In genomic region chr1:113255038-113255727, GRCh38 we compare ENCODE assay signal across 16 cellular contexts.
DNase-seq lines count a peak whose midpoint lies in the region; ATAC-seq and TF ChIP-seq lines count a peak whose summit lies in the region.
"Had no signal": no experiment of that assay in that cellular context is flagged by ENCODE, and none has a peak within 500 bp of the region (broad histone marks: within the 10 kb centered on the region; RNA-seq: fewer than 3 reads in every experiment).

No MANE protein-coding gene starts in this region.

- H3K4me1 ChIP-seq in breast epithelium (no peaks in the 10 kb centered on the region), colonic mucosa (peaks cover 8% of the 10 kb centered on the region), vagina (peaks cover 18% of the 10 kb centered on the region)

- no peaks in the 10 kb centered on the region for H3K36me3 ChIP-seq in breast epithelium
- H3K36me3 ChIP-seq in colonic mucosa: no peaks in the 10 kb centered on the region
- H3K36me3 ChIP-seq in vagina: no peaks in the 10 kb centered on the region
- H3K36me3 ChIP-seq: heart right ventricle had no signal

- ATAC-seq in GM19455 (IDR thresholded peaks at IDR 0.05; ENCODE audit: unreplicated experiment): no peak
- ATAC-seq: CD8-positive, alpha-beta T cell; heart right ventricle; left cardiac atrium; stimulated activated memory B cell treated with anti-CD40 and anti-IgM and Interleukin-4, amounts not matched to agents 10 μg/mL and 1 μg/mL and 100 μg/mL, for 72 hours had no signal

- no peaks in the 10 kb centered on the region for H3K27me3 ChIP-seq in breast epithelium
- H3K27me3 ChIP-seq in colonic mucosa: no peaks in the 10 kb centered on the region
- no peaks in the 10 kb centered on the region for H3K27me3 ChIP-seq in vagina

- H3K4me3 Mint-ChIP-seq in MCF 10A (ENCODE audit: unreplicated experiment): no peak overlapping the region
- H3K4me3 Mint-ChIP-seq: activated CD4-positive, alpha-beta memory T cell treated with anti-CD3 and anti-CD28 coated beads, Interleukin-2, amount 10 ng/mL, durations not matched to agents 7 days and 5 days; CD8-positive, alpha-beta T cell; stimulated activated memory B cell treated with anti-CD40 and anti-IgM and Interleukin-4, amounts not matched to agents 10 μg/mL and 1 μg/mL and 100 μg/mL, for 72 hours had no signal

- H3K27ac ChIP-seq in breast epithelium: peak overlapping the region; percentile 73 to 82
- H3K27ac ChIP-seq in colonic mucosa: peak overlapping the region; percentile 71
- peak overlapping the region; percentile 20 for H3K27ac ChIP-seq in vagina
- H3K27ac ChIP-seq: heart right ventricle had no signal

- no peak for TF ChIP-seq POLR2A in breast epithelium (IDR thresholded peaks at IDR 0.05)
- no peak for TF ChIP-seq POLR2A in vagina (IDR thresholded peaks at IDR 0.05)

- H3K36me3 Mint-ChIP-seq in MCF 10A (ENCODE audit: insufficient read depth, unreplicated experiment): no peaks in the 10 kb centered on the region
- H3K36me3 Mint-ChIP-seq: CD8-positive, alpha-beta T cell; stimulated activated memory B cell treated with anti-CD40 and anti-IgM and Interleukin-4, amounts not matched to agents 10 μg/mL and 1 μg/mL and 100 μg/mL, for 72 hours had no signal

- H3K9me3 ChIP-seq in breast epithelium: no peaks in the 10 kb centered on the region
- H3K9me3 ChIP-seq in colonic mucosa: no peaks in the 10 kb centered on the region
- no peaks in the 10 kb centered on the region for H3K9me3 ChIP-seq in vagina
- H3K9me3 ChIP-seq: heart right ventricle had no signal

- H3K27me3 Mint-ChIP-seq in MCF 10A (ENCODE audit: insufficient read depth, unreplicated experiment): no peaks in the 10 kb centered on the region

- POLR2A ChIA-PET in MCF 10A (lab: Yijun Ruan, JAX): no interaction called here

- H3K9ac ChIP-seq in colonic mucosa (ENCODE audit: low read depth in 2 of 2, low read length in 2 of 2): peak overlapping the region; percentile 12 to 59

- TF ChIP-seq CTCF in breast epithelium (IDR thresholded peaks at IDR 0.05) (no peak), MCF 10A (IDR thresholded peaks at IDR 0.05; ENCODE audit: unreplicated experiment) (no peak), colonic mucosa (IDR thresholded peaks at IDR 0.05) (no peak), vagina (IDR thresholded peaks at IDR 0.05) (no peak)

- BruUV-seq in MCF 10A (replicated peaks; lab: Mats Ljungman, UMichigan): no TSS peak

- no peak overlapping the region for H3K4me3 ChIP-seq in breast epithelium
- H3K4me3 ChIP-seq in colonic mucosa: no peak overlapping the region
- no peak overlapping the region for H3K4me3 ChIP-seq in vagina
- H3K4me3 ChIP-seq: heart right ventricle had no signal

- no peak overlapping the region for H3K27ac Mint-ChIP-seq in MCF 10A (ENCODE audit: low read depth, unreplicated experiment)
- H3K27ac Mint-ChIP-seq: activated CD4-positive, alpha-beta memory T cell treated with anti-CD3 and anti-CD28 coated beads, Interleukin-2, amount 10 ng/mL, durations not matched to agents 7 days and 5 days; CD8-positive, alpha-beta T cell; stimulated activated memory B cell treated with anti-CD40 and anti-IgM and Interleukin-4, amounts not matched to agents 10 μg/mL and 1 μg/mL and 100 μg/mL, for 72 hours had no signal

- DNase-seq in breast epithelium (ENCODE audit: low spot score in 2 of 2) (peak in 1 of 2 donors; percentile 22), MCF 10A (ENCODE audit: unreplicated experiment) (no peak), colonic mucosa (no peak), mucosa of gallbladder (ENCODE audit: low spot score) (peak; percentile 43), vagina (ENCODE audit: extremely low spot score in 2 of 2) (no peak), NAMALWA (ENCODE audit: low spot score) (no peak)
- no peak for DNase-seq in stimulated activated CD4-positive, alpha-beta T cell treated with anti-CD3 and anti-CD28 coated beads, Interleukin-4, amount 100 ng/mL, for 1 hour
- DNase-seq: ACHN; activated CD4-positive, alpha-beta memory T cell treated with anti-CD3 and anti-CD28 coated beads, Interleukin-2, amount 10 ng/mL, durations not matched to agents 7 days and 5 days; CD8-positive, alpha-beta T cell; erythroblast; heart right ventricle; left cardiac atrium; NCI-H187 treated with DMSO at 0.1 percent for 48 hours had no signal

- H3K4me1 Mint-ChIP-seq in MCF 10A (ENCODE audit: insufficient read depth, unreplicated experiment): no peaks in the 10 kb centered on the region
- H3K4me1 Mint-ChIP-seq: activated CD4-positive, alpha-beta memory T cell treated with anti-CD3 and anti-CD28 coated beads, Interleukin-2, amount 10 ng/mL, durations not matched to agents 7 days and 5 days; stimulated activated memory B cell treated with anti-CD40 and anti-IgM and Interleukin-4, amounts not matched to agents 10 μg/mL and 1 μg/mL and 100 μg/mL, for 72 hours had no signal

- CTCF ChIA-PET in MCF 10A (lab: Yijun Ruan, JAX): no interaction called here

- intact Hi-C loops in breast epithelium (cut with DNase I; ENCODE audit: low total_unique reads) (no loop called here), MCF 10A (cut with micrococcal nuclease) (no loop called here), colonic mucosa (cut with DNase I) (no loop called here), vagina (cut with DNase I) (no loop called here)

- no peaks in the 10 kb centered on the region for H3K9me3 Mint-ChIP-seq in MCF 10A (ENCODE audit: unreplicated experiment)
- H3K9me3 Mint-ChIP-seq: activated CD4-positive, alpha-beta memory T cell treated with anti-CD3 and anti-CD28 coated beads, Interleukin-2, amount 10 ng/mL, durations not matched to agents 7 days and 5 days; CD8-positive, alpha-beta T cell; stimulated activated memory B cell treated with anti-CD40 and anti-IgM and Interleukin-4, amounts not matched to agents 10 μg/mL and 1 μg/mL and 100 μg/mL, for 72 hours had no signal

Comparison
In these comparisons a context has a peak if more than half of its experiments do, and no peak if none do; other contexts are left out.
1. H3K27ac ChIP-seq: peak in every context shown above with its lines; median percentile 78 in breast epithelium; 71 in colonic mucosa; 20 in vagina.